Comparison of ENCODE assay signal across 18 cellular contexts in the genomic region with DNA sequence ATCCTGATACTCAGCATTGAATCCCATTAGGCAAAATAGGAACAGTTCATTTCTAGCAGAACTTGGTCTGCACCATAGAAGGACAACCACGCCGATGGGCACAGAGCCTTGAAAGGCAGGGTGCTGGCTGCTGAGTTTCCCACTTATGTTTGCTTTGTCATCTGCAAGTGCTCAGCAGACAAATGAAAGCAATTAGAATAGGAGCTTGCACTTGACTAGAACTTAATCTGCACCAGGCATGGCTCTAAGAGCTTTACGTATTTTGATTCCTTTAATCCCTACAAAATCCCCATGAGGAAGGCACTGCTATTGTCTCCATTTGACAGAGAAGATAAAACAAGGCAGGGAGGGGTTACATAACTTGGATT. TPM values are rescaled to one million over a fixed set of nuclear protein-coding genes. Genes with fewer than 3 reads are reported as not detected.
DNase-seq lines count a peak whose midpoint lies in the region; ATAC-seq and TF ChIP-seq lines count a peak whose summit lies in the region.
"Had no signal": no experiment of that assay in that cellular context is flagged by ENCODE, and none has a peak within 500 bp of the region (broad histone marks: within the 10 kb centered on the region; RNA-seq: fewer than 3 reads in every experiment).

No MANE protein-coding gene starts in this region.

- H3K36me3 ChIP-seq in HAP-1 (replicated peaks) = no peaks in the 10 kb centered on the region
- H3K36me3 ChIP-seq in transverse colon = no peaks in the 10 kb centered on the region
- no peaks in the 10 kb centered on the region for H3K36me3 ChIP-seq in colonic mucosa
- H3K36me3 ChIP-seq: BLaER1 treated with 17β-estradiol and CSF1 and Interleukin-3, amounts not matched to agents 10 nM and 100 nM had no signal

- H3K9me3 ChIP-seq in HAP-1 (no peaks in the 10 kb centered on the region), transverse colon (no peaks in the 10 kb centered on the region), colonic mucosa (no peaks in the 10 kb centered on the region)
- H3K9me3 ChIP-seq: SJSA1 had no signal

- no peaks in the 10 kb centered on the region for H3K36me3 Mint-ChIP-seq in glutamatergic neuron (ENCODE audit: unreplicated experiment)
- H3K36me3 Mint-ChIP-seq: CD8-positive, alpha-beta memory T cell had no signal

- intact Hi-C loops in transverse colon (cut with DNase I; ENCODE audit: low total_unique reads) (no loop called here), colonic mucosa (cut with DNase I) (no loop called here)

- no peak overlapping the region for H3K27ac ChIP-seq in transverse colon
- H3K27ac ChIP-seq in colonic mucosa = no peak overlapping the region
- H3K27ac ChIP-seq: BLaER1 treated with 17β-estradiol and CSF1 and Interleukin-3, amounts not matched to agents 10 nM and 100 nM; PC-9; SJSA1 had no signal

- no peak for TF ChIP-seq EP300 in transverse colon (IDR thresholded peaks at IDR 0.05; ENCODE audit: low read depth)

- H3K27me3 ChIP-seq in HAP-1 (ENCODE audit: low read depth) (no peaks in the 10 kb centered on the region), transverse colon (no peaks in the 10 kb centered on the region), colonic mucosa (no peaks in the 10 kb centered on the region)
- H3K27me3 ChIP-seq: BLaER1 treated with 17β-estradiol and CSF1 and Interleukin-3, amounts not matched to agents 10 nM and 100 nM; SJSA1 had no signal

- peaks cover 8% of the 10 kb centered on the region for H3K27me3 Mint-ChIP-seq in glutamatergic neuron (ENCODE audit: unreplicated experiment)

- H3K9me3 Mint-ChIP-seq in glutamatergic neuron (ENCODE audit: unreplicated experiment) = peaks cover 6% of the 10 kb centered on the region
- H3K9me3 Mint-ChIP-seq: CD8-positive, alpha-beta memory T cell; HFFc6; T-helper 1 cell treated with Interleukin-12 subunit alpha and Interleukin-12 subunit beta and Interleukin-4 antibody, amounts not matched to agents 30 μg/mL and 1 μg/mL, for 36 hours had no signal

- peak overlapping the region; percentile 7 for H3K4me3 Mint-ChIP-seq in glutamatergic neuron (ENCODE audit: unreplicated experiment)
- H3K4me3 Mint-ChIP-seq: CD8-positive, alpha-beta memory T cell; HFFc6; T-helper 1 cell treated with Interleukin-12 subunit alpha and Interleukin-12 subunit beta and Interleukin-4 antibody, amounts not matched to agents 30 μg/mL and 1 μg/mL, for 36 hours had no signal

- in situ Hi-C loops in HAP-1 (cut with MboI; ENCODE audit: low sequenced_read_pairs) (no loop called here), transverse colon (cut with MboI; ENCODE audit: low pct_ligation_motif_present in 1 of 4, low pct_unique_long_range_greater_than_20kb in 1 of 4, low sequenced_read_pairs in 3 of 4) (loop anchor here in 1 of 4 donors (25.0 kb wide), 1 partner anchor 463 kb away; no protein-coding TSS in a partner anchor)

- H3K4me1 Mint-ChIP-seq in glutamatergic neuron (ENCODE audit: low read depth, unreplicated experiment) = peaks cover 19% of the 10 kb centered on the region
- H3K4me1 Mint-ChIP-seq: CD8-positive, alpha-beta memory T cell had no signal

- ATAC-seq in left lobe of liver = no peak

- H3K9ac ChIP-seq in colonic mucosa (ENCODE audit: low read depth in 2 of 2, low read length in 2 of 2) = no peak overlapping the region
- H3K9ac ChIP-seq: BLaER1 treated with 17β-estradiol and CSF1 and Interleukin-3, amounts not matched to agents 10 nM and 100 nM had no signal

- no peak for TF ChIP-seq POLR2A in transverse colon (IDR thresholded peaks at IDR 0.05)

- H3K27ac Mint-ChIP-seq in glutamatergic neuron (ENCODE audit: unreplicated experiment) = no peak overlapping the region
- H3K27ac Mint-ChIP-seq: CD8-positive, alpha-beta memory T cell; HFFc6; T-helper 1 cell treated with Interleukin-12 subunit alpha and Interleukin-12 subunit beta and Interleukin-4 antibody, amounts not matched to agents 30 μg/mL and 1 μg/mL, for 36 hours had no signal

- 60 to 83% methylated on average over 1 to 3 of the region's 3 CpGs for WGBS in transverse colon (ENCODE audit: low coverage in 1 of 2), 2 donors

- DNase-seq in D341Med (ENCODE audit: low spot score) (peak; percentile 58), HAP-1 (ENCODE audit: low spot score in 2 of 2) (peak; percentile 65 to 96), NCI-H82 treated with DMSO at 0.1 percent for 48 hours (lab: John Stamatoyannopoulos, UW; ENCODE audit: unreplicated experiment) (peak; percentile 91), glutamatergic neuron (no peak), left lobe of liver (ENCODE audit: low spot score) (no peak), SHP77 treated with DMSO at 0.1 percent for 48 hours (lab: John Stamatoyannopoulos, UW) (no peak), transverse colon (no peak), colonic mucosa (no peak)
- DNase-seq: CD8-positive, alpha-beta memory T cell; HFFc6; KG1; NCI-H1436 treated with DMSO at 0.1 percent for 48 hours; NCI-H2029 treated with DMSO at 0.1 percent for 48 hours; NCI-H748 treated with DMSO at 0.1 percent for 48 hours; PC-9 had no signal

- TF ChIP-seq CTCF in glutamatergic neuron (IDR thresholded peaks at IDR 0.05; ENCODE audit: partially characterized antibody, unreplicated experiment) (no peak), transverse colon (IDR thresholded peaks at IDR 0.05) (no peak), colonic mucosa (IDR thresholded peaks at IDR 0.05) (no peak)

- peaks cover 10% of the 10 kb centered on the region for H3K4me1 ChIP-seq in HAP-1
- H3K4me1 ChIP-seq in transverse colon = no peaks in the 10 kb centered on the region
- no peaks in the 10 kb centered on the region for H3K4me1 ChIP-seq in colonic mucosa
- H3K4me1 ChIP-seq: BLaER1 treated with 17β-estradiol and CSF1 and Interleukin-3, amounts not matched to agents 10 nM and 100 nM had no signal

- H3K4me3 ChIP-seq in HAP-1 = no peak overlapping the region
- H3K4me3 ChIP-seq in transverse colon = no peak overlapping the region
- H3K4me3 ChIP-seq in colonic mucosa = no peak overlapping the region
- H3K4me3 ChIP-seq: BLaER1 treated with 17β-estradiol and CSF1 and Interleukin-3, amounts not matched to agents 10 nM and 100 nM; PC-9; SJSA1 had no signal

RNA-seq across cellular contexts. Expression of a gene that starts 42.6 kb away (rescaled TPM):
- total RNA-seq in glutamatergic neuron (ENCODE audit: unreplicated experiment) (75.0 TPM), left lobe of liver (2.7 TPM), transverse colon (10 to 100 TPM in 1 of 4 donors, 1 to 10 TPM in 3; 6.4 to 52.3 (median 9.5) TPM), colonic mucosa (1 to 10 TPM; 6.2 to 7.0 TPM)

Comparison
In these comparisons a context has a peak if more than half of its experiments do, and no peak if none do; other contexts are left out.
1. DNase-seq: peak in D341Med (single experiment), HAP-1 (2 of 2) and NCI-H82 treated with DMSO at 0.1 percent for 48 hours (single experiment); none in glutamatergic neuron (single experiment), left lobe of liver (single experiment), SHP77 treated with DMSO at 0.1 percent for 48 hours (single experiment), transverse colon (single experiment) and colonic mucosa (single experiment).